8 cellular contexts compared by ENCODE assay signal in genomic region chr3:44346590-44346989, GRCh38. TPM values are rescaled to one million over a fixed set of nuclear protein-coding genes. Genes with fewer than 3 reads are reported as not detected.
DNase-seq lines count a peak whose midpoint lies in the region; ATAC-seq, FAIRE-seq and TF ChIP-seq lines count a peak whose summit lies in the region.
"Not testable (repeated sequence)": the region's sequence is repeated elsewhere in the genome, so short reads cannot be mapped to it uniquely, and the experiment has no call there.

No MANE protein-coding gene starts in this region.

- peaks cover 23% of the 10 kb centered on the region for H3K79me1 ChIP-seq in mesenchymal stem cell (replicated peaks; ENCODE audit: low read length, poor library complexity, severe bottlenecking)

- peak overlapping the region in 1 of 2 experiments; percentile 39 for H2BK12ac ChIP-seq in mesenchymal stem cell (ENCODE audit: low read length in 2 of 2)

- H2AK5ac ChIP-seq in mesenchymal stem cell (ENCODE audit: low read length, severe bottlenecking) = not testable (repeated sequence)

- not testable (repeated sequence) for FAIRE-seq in kidney (lab: Jason Lieb, UNC)

- H4K8ac ChIP-seq in mesenchymal stem cell (ENCODE audit: low read length) = peak overlapping the region; percentile 72

- TF ChIP-seq CTCF in kidney (IDR thresholded peaks at IDR 0.05; ENCODE audit: borderline replicate concordance, extremely low read depth, insufficient read depth); liver (IDR thresholded peaks at IDR 0.05; ENCODE audit: low read depth, low read length, missing input control); ovary (IDR thresholded peaks at IDR 0.05); stomach (IDR thresholded peaks at IDR 0.05); upper lobe of right lung (IDR thresholded peaks at IDR 0.05): not testable (repeated sequence)

- not testable (repeated sequence) for ATAC-seq in upper lobe of right lung

- peak overlapping the region in 1 of 2 experiments; percentile 19 for H3K18ac ChIP-seq in mesenchymal stem cell (ENCODE audit: low read depth in 1 of 2, low read length in 2 of 2)

- DNase-seq in LHCN-M2 (ENCODE audit: low read depth) (peak; percentile 24), amniotic epithelial cell (ENCODE audit: low read depth) (peak; percentile 66), mesenchymal stem cell (peak; percentile 85), ovary (peak in 3 of 5 donors; percentile 35 to 40 (median 40))
- DNase-seq in kidney, stomach, upper lobe of right lung: not testable (repeated sequence)

- H3K36me3 ChIP-seq in kidney (ENCODE audit: control insufficient read depth in 1 of 2, insufficient read depth in 2 of 2, low read length in 2 of 2); liver (ENCODE audit: control insufficient read depth in 4 of 4, insufficient read depth in 3 of 4, low read depth in 1 of 4, low read length in 3 of 4); mesenchymal stem cell (ENCODE audit: control insufficient read depth in 1 of 2, insufficient read depth in 2 of 2, low read depth in 1 of 2, low read length in 2 of 2); ovary; stomach; upper lobe of right lung: not testable (repeated sequence)

- H3K27ac ChIP-seq in kidney (ENCODE audit: low read depth in 2 of 2, low read length in 2 of 2) (peak overlapping the region; percentile 32 to 72), liver (ENCODE audit: low read depth in 1 of 2, low read length in 2 of 2) (peak overlapping the region in 1 of 2 donors; percentile 50), stomach (peak overlapping the region in 4 of 5 donors; percentile 4 to 47 (median 28)), upper lobe of right lung (peak overlapping the region; percentile 71)
- not testable (repeated sequence) for H3K27ac ChIP-seq in mesenchymal stem cell (ENCODE audit: low read length, poor library complexity, severe bottlenecking); ovary

- H3K4me3 ChIP-seq in kidney (ENCODE audit: low read length in 2 of 2) = peak overlapping the region in 1 of 2 donors; percentile 21
- not testable (repeated sequence) for H3K4me3 ChIP-seq in liver (ENCODE audit: low read depth in 1 of 3, low read length in 3 of 3); mesenchymal stem cell (ENCODE audit: insufficient read depth in 1 of 2, low read depth in 1 of 2, low read length in 2 of 2); ovary; stomach; upper lobe of right lung

- not testable (repeated sequence) for H3K4me2 ChIP-seq in mesenchymal stem cell (ENCODE audit: low read length, poor library complexity, severe bottlenecking)

- H3K4ac ChIP-seq in mesenchymal stem cell (ENCODE audit: low read depth in 1 of 2, low read length in 2 of 2) = peak overlapping the region in 1 of 2 experiments; percentile 11

- intact Hi-C loops in kidney (cut with DNase I); ovary (cut with DNase I); stomach (cut with DNase I; ENCODE audit: low total_unique reads); upper lobe of right lung (cut with DNase I): not testable (repeated sequence)

- H3K9ac ChIP-seq in kidney (ENCODE audit: low read length in 2 of 2); liver (ENCODE audit: low read depth in 1 of 2, low read length in 2 of 2); mesenchymal stem cell (ENCODE audit: low read length): not testable (repeated sequence)

- H2BK120ac ChIP-seq in mesenchymal stem cell (ENCODE audit: low read depth, low read length) = not testable (repeated sequence)

- H4K91ac ChIP-seq in mesenchymal stem cell (ENCODE audit: low read length) = not testable (repeated sequence)

- not testable (repeated sequence) for H3K14ac ChIP-seq in mesenchymal stem cell (ENCODE audit: low read length in 2 of 2)

- TF ChIP-seq POLR2A in ovary (IDR thresholded peaks at IDR 0.05); stomach (IDR thresholded peaks at IDR 0.05): not testable (repeated sequence)

- TF ChIP-seq EP300 in ovary (IDR thresholded peaks at IDR 0.05); stomach (IDR thresholded peaks at IDR 0.05): not testable (repeated sequence)

- not testable (repeated sequence) for H3K4me1 ChIP-seq in kidney (ENCODE audit: control insufficient read depth in 1 of 2, insufficient read depth in 1 of 2, low read depth in 1 of 2, low read length in 2 of 2); mesenchymal stem cell (ENCODE audit: control insufficient read depth, insufficient read depth, low read depth, low read length); ovary (ENCODE audit: insufficient read depth)
- peaks cover 0 to 20% (median 14%) of the 10 kb centered on the region in 4 donors for H3K4me1 ChIP-seq in liver (ENCODE audit: control insufficient read depth in 4 of 4, insufficient read depth in 4 of 4, low read length in 3 of 4)
- peaks cover 0 to 45% (median 25%) of the 10 kb centered on the region in 4 donors for H3K4me1 ChIP-seq in stomach
- H3K4me1 ChIP-seq in upper lobe of right lung = peaks cover 28% of the 10 kb centered on the region

- not testable (repeated sequence) for H2AFZ ChIP-seq in mesenchymal stem cell (ENCODE audit: low read depth, low read length)

- WGBS in liver = 49% methylated on average over 6 of the region's 6 CpGs
- 45% methylated on average over 6 of the region's 6 CpGs for WGBS in mesenchymal stem cell
- 47 to 55% (median 50%) methylated on average over 6 of the region's 6 CpGs for WGBS in ovary, 3 donors
- WGBS in stomach, 5 donors = 75 to 81% (median 78%) methylated on average over 6 of the region's 6 CpGs

- H2BK5ac ChIP-seq in mesenchymal stem cell (ENCODE audit: low read depth, low read length, poor library complexity, severe bottlenecking) = not testable (repeated sequence)

- H2BK15ac ChIP-seq in mesenchymal stem cell (ENCODE audit: low read depth, poor library complexity, severe bottlenecking) = not testable (repeated sequence)

- TF ChIP-seq RAD21 in liver (IDR thresholded peaks at IDR 0.05) = peak in 1 of 2 donors; percentile 34

- H3K9me3 ChIP-seq in kidney (ENCODE audit: control insufficient read depth in 1 of 2, low read length in 2 of 2); liver (ENCODE audit: control insufficient read depth in 4 of 4, low read length in 3 of 4); mesenchymal stem cell (ENCODE audit: control insufficient read depth, low read length); ovary; stomach; upper lobe of right lung: not testable (repeated sequence)

- H3K23ac ChIP-seq in mesenchymal stem cell (ENCODE audit: low read length in 2 of 2) = not testable (repeated sequence)

- not testable (repeated sequence) for H3K27me3 ChIP-seq in liver (ENCODE audit: control insufficient read depth in 4 of 4, insufficient read depth in 4 of 4, low read length in 3 of 4); mesenchymal stem cell (ENCODE audit: control insufficient read depth in 1 of 2, insufficient read depth in 1 of 2, low read length in 2 of 2); ovary; stomach; upper lobe of right lung

TF ChIP-seq in liver, 16 proteins besides CTCF, POLR2A, EP300 and RAD21:
- peak; percentile 34 for TF ChIP-seq SP1 (IDR thresholded peaks at IDR 0.05)
- peak; percentile 16 for TF ChIP-seq YY1 (IDR thresholded peaks at IDR 0.05)
- peak; percentile 85 for TF ChIP-seq NR2F2 (IDR thresholded peaks at IDR 0.05)
- TF ChIP-seq HNF4A (conservative IDR thresholded peaks at IDR 0.05) = peak; percentile 39 to 55
- TF ChIP-seq RXRA (IDR thresholded peaks at IDR 0.05) = peak; percentile 31 to 35
- TF ChIP-seq MAX (IDR thresholded peaks at IDR 0.05) = peak; percentile 35

RNA-seq across cellular contexts. Expression of gene TCAIM, which starts 8.0 kb away (rescaled TPM):
- total RNA-seq in LHCN-M2 (2014; rRNA removed) (22.6 and 24.6 TPM in 2 replicates), kidney (30.4 TPM), liver (10 to 100 TPM; 23.4 to 46.6 TPM), ovary (10 to 100 TPM; 18.7 to 24.0 (median 22.0) TPM), stomach (10 to 100 TPM; 10.7 to 42.6 (median 13.3) TPM), upper lobe of right lung (33.2 TPM)
- 7.7 TPM for polyA plus RNA-seq in LHCN-M2 (2012)
- polyA plus RNA-seq in kidney (ENCODE audit: insufficient read depth, low read depth, low replicate concordance) (26.5 TPM), liver (10 to 100 TPM; 21.0 to 24.6 TPM), ovary (10 to 100 TPM; 11.1 to 18.8 TPM), stomach (10 to 100 TPM in 2 of 3 donors, 1 to 10 TPM in 1; 9.8 to 23.4 (median 12.6) TPM)
- polyA plus RNA-seq in mesenchymal stem cell (2013, experiment 1 of 2) = 30.2 TPM
- polyA plus RNA-seq in mesenchymal stem cell (2013, experiment 2 of 2) = 32.9 TPM
